11 cellular contexts compared by ENCODE assay signal in genomic region chr14:91414475-91415342, GRCh38. TPM values are rescaled to one million over a fixed set of nuclear protein-coding genes. Genes with fewer than 3 reads are reported as not detected.
DNase-seq lines count a peak whose midpoint lies in the region; TF ChIP-seq lines count a peak whose summit lies in the region.
"Had no signal": no experiment of that assay in that cellular context is flagged by ENCODE, and none has a peak within 500 bp of the region (broad histone marks: within the 10 kb centered on the region; RNA-seq: fewer than 3 reads in every experiment).

No MANE protein-coding gene starts in this region.

- H3K36me3 Mint-ChIP-seq in endothelial cell (ENCODE audit: low read depth, unreplicated experiment): peaks cover 17% of the 10 kb centered on the region

- H3K27me3 Mint-ChIP-seq in endothelial cell (ENCODE audit: unreplicated experiment): peaks cover 11% of the 10 kb centered on the region

- TF ChIP-seq CTCF in DOHH2 (IDR thresholded peaks at IDR 0.05; ENCODE audit: low read depth, low read length, poor library complexity, severe bottlenecking) (no peak), OCI-LY1 (IDR thresholded peaks at IDR 0.05; ENCODE audit: low read length) (no peak), endothelial cell (IDR thresholded peaks at IDR 0.05; ENCODE audit: unreplicated experiment) (no peak), neutrophil (IDR thresholded peaks at IDR 0.05) (no peak), uterus (IDR thresholded peaks at IDR 0.05) (no peak)

- H2AFZ ChIP-seq in OCI-LY1 (ENCODE audit: low read length): no peak overlapping the region

- H3K4me2 ChIP-seq in DOHH2 (ENCODE audit: low read length) (peak overlapping the region; percentile 91), OCI-LY1 (ENCODE audit: low read length) (peak overlapping the region; percentile 98)

- peak overlapping the region; percentile 34 for H3K4me3 Mint-ChIP-seq in endothelial cell (ENCODE audit: unreplicated experiment)

- H3K9me3 ChIP-seq in DOHH2 (ENCODE audit: control insufficient read depth, insufficient read depth, low read length): no peaks in the 10 kb centered on the region
- no peaks in the 10 kb centered on the region for H3K9me3 ChIP-seq in OCI-LY1 (ENCODE audit: low read length)
- H3K9me3 ChIP-seq in neutrophil: no peaks in the 10 kb centered on the region
- H3K9me3 ChIP-seq in uterus: no peaks in the 10 kb centered on the region
- H3K9me3 ChIP-seq: gastrocnemius medialis had no signal

- intact Hi-C loops in uterus (cut with DNase I; ENCODE audit: low total_unique reads): loop anchor here (5.0 kb wide), 1 partner anchor 92 kb away; no protein-coding TSS in a partner anchor

- peaks cover 77% of the 10 kb centered on the region for H3K79me2 ChIP-seq in DOHH2 (ENCODE audit: control insufficient read depth, low read length)
- H3K79me2 ChIP-seq in OCI-LY1 (ENCODE audit: insufficient read depth, low read length): peaks cover 67% of the 10 kb centered on the region

- H3K27me3 ChIP-seq in DOHH2 (ENCODE audit: control insufficient read depth, low read length) (no peaks in the 10 kb centered on the region), OCI-LY1 (ENCODE audit: insufficient read depth, low read length) (no peaks in the 10 kb centered on the region), neutrophil (no peaks in the 10 kb centered on the region), uterus (no peaks in the 10 kb centered on the region)

- H3K4me1 ChIP-seq in DOHH2 (ENCODE audit: control insufficient read depth, low read length): peaks cover 79% of the 10 kb centered on the region
- H3K4me1 ChIP-seq in OCI-LY1 (ENCODE audit: insufficient read depth, low read length, severe bottlenecking): peaks cover 79% of the 10 kb centered on the region
- peaks cover 63 to 64% of the 10 kb centered on the region in 2 experiments for H3K4me1 ChIP-seq in neutrophil (ENCODE audit: control insufficient read depth in 1 of 2, insufficient read depth in 1 of 2, low read depth in 1 of 2, low read length in 1 of 2)
- H3K4me1 ChIP-seq in uterus: no peaks in the 10 kb centered on the region

- DNase-seq in endothelial cell (ENCODE audit: low spot score) (no peak), NCI-H2081 treated with DMSO at 0.1 percent for 48 hours (lab: John Stamatoyannopoulos, UW) (no peak), pons (ENCODE audit: low spot score) (no peak), uterus (no peak)
- DNase-seq in stimulated activated CD8-positive, alpha-beta memory T cell treated with anti-CD3 and anti-CD28 coated beads, Interleukin-4, amount 100 ng/mL, for 48 hours: no peak
- DNase-seq: activated CD4-positive, CD25-positive, alpha-beta regulatory T cell treated with anti-CD3 and anti-CD28 coated beads, Interleukin-2, amount 50 U/mL, for 72 hours; gastrocnemius medialis; NK-92 treated with Interleukin-12 subunit alpha and Interleukin-12 subunit beta, amount 100 ng/mL, for 24 hours had no signal

- peak overlapping the region; percentile 90 for H3K9ac ChIP-seq in OCI-LY1 (ENCODE audit: low read length)

- H3F3A ChIP-seq in DOHH2 (ENCODE audit: control insufficient read depth, insufficient read depth) (peaks cover 24% of the 10 kb centered on the region), OCI-LY1 (ENCODE audit: insufficient read depth, low read length) (no peaks in the 10 kb centered on the region)

- peak overlapping the region; percentile 96 for H3K27ac ChIP-seq in DOHH2 (ENCODE audit: low read depth, low read length)
- H3K27ac ChIP-seq in OCI-LY1 (ENCODE audit: low read depth, low read length, poor library complexity, severe bottlenecking): peak overlapping the region; percentile 97
- peak overlapping the region; percentile 81 for H3K27ac ChIP-seq in neutrophil
- no peak overlapping the region for H3K27ac ChIP-seq in uterus
- H3K27ac ChIP-seq: gastrocnemius medialis had no signal

- no peak overlapping the region for H3K27ac Mint-ChIP-seq in endothelial cell (ENCODE audit: unreplicated experiment)

- H3K9me3 Mint-ChIP-seq in endothelial cell (ENCODE audit: unreplicated experiment): no peaks in the 10 kb centered on the region

- peak overlapping the region; percentile 87 for H3K4me3 ChIP-seq in DOHH2 (ENCODE audit: low read length)
- H3K4me3 ChIP-seq in OCI-LY1 (ENCODE audit: low read depth, low read length, poor library complexity, severe bottlenecking): peak overlapping the region; percentile 83
- no peak overlapping the region for H3K4me3 ChIP-seq in neutrophil (ENCODE audit: low read depth in 1 of 2, low read length in 1 of 2)
- no peak overlapping the region for H3K4me3 ChIP-seq in uterus
- H3K4me3 ChIP-seq: gastrocnemius medialis had no signal

- H4K20me1 ChIP-seq in DOHH2 (ENCODE audit: control insufficient read depth, insufficient read depth, low read depth, low read length) (peaks cover 29% of the 10 kb centered on the region; the same call in 1 of the 2 replicates), OCI-LY1 (ENCODE audit: insufficient read depth, low read length) (no peaks in the 10 kb centered on the region)

- H3K9me2 ChIP-seq in DOHH2 (replicated peaks; ENCODE audit: control insufficient read depth, low read length) (no peaks in the 10 kb centered on the region), OCI-LY1 (ENCODE audit: low read depth, low read length) (no peaks in the 10 kb centered on the region)

- TF ChIP-seq POLR2A in uterus (IDR thresholded peaks at IDR 0.05): no peak

- peaks cover 31% of the 10 kb centered on the region for H3K4me1 Mint-ChIP-seq in endothelial cell (ENCODE audit: unreplicated experiment)

- H3K36me3 ChIP-seq in DOHH2 (ENCODE audit: control insufficient read depth, low read length) (peaks cover 71% of the 10 kb centered on the region), OCI-LY1 (ENCODE audit: insufficient read depth, low read length) (peaks cover 58% of the 10 kb centered on the region), neutrophil (no peaks in the 10 kb centered on the region), uterus (no peaks in the 10 kb centered on the region)
- H3K36me3 ChIP-seq: gastrocnemius medialis had no signal

RNA-seq across cellular contexts. Expression of gene CCDC88C, which starts 2.9 kb away (rescaled TPM):
- total RNA-seq in endothelial cell (ENCODE audit: unreplicated experiment) (48.2 TPM), uterus (10 to 100 TPM in 2 of 4 donors, 1 to 10 TPM in 2; 3.2 to 32.7 (median 11.0) TPM)

Comparison
In these comparisons a context has a peak if more than half of its experiments do, and no peak if none do; other contexts are left out.
1. H3K27ac ChIP-seq: peak in DOHH2 (single experiment), OCI-LY1 (single experiment) and neutrophil (single experiment); none in uterus (0 of 2).
2. H3K4me3 ChIP-seq: peak in DOHH2 (single experiment) and OCI-LY1 (single experiment); none in neutrophil (0 of 2) and uterus (0 of 2).